In genomic region chr20:57596998-57597939, GRCh38 we compare ENCODE assay signal across 9 cellular contexts. TPM values are rescaled to one million over a fixed set of nuclear protein-coding genes. Genes with fewer than 3 reads are reported as not detected.
DNase-seq lines count a peak whose midpoint lies in the region; ATAC-seq and TF ChIP-seq lines count a peak whose summit lies in the region.
"Had no signal": no experiment of that assay in that cellular context is flagged by ENCODE, and none has a peak within 500 bp of the region (broad histone marks: within the 10 kb centered on the region; RNA-seq: fewer than 3 reads in every experiment).

No MANE protein-coding gene starts in this region.

- no peaks in the 10 kb centered on the region for H4K20me1 ChIP-seq in SK-N-SH (ENCODE audit: insufficient read depth)

- H3K4me1 Mint-ChIP-seq in activated naive CD4-positive, alpha-beta T cell treated with anti-CD3 and anti-CD28 coated beads, Interleukin-2, amount 10 ng/mL, durations not matched to agents 7 days and 5 days: no peaks in the 10 kb centered on the region

- H3K9me3 ChIP-seq in SK-N-SH: no peaks in the 10 kb centered on the region
- H3K9me3 ChIP-seq in psoas muscle: no peaks in the 10 kb centered on the region

- H2AFZ ChIP-seq in SK-N-SH (ENCODE audit: low read depth): 0 out of 2 replicates have a peak overlapping the region, but pooled peaks have one; percentile 56

- no peak overlapping the region for H3K9ac ChIP-seq in SK-N-SH

- peaks cover 81% of the 10 kb centered on the region for H3K27me3 Mint-ChIP-seq in activated naive CD4-positive, alpha-beta T cell treated with anti-CD3 and anti-CD28 coated beads, Interleukin-2, amount 10 ng/mL, durations not matched to agents 7 days and 5 days

- H3K79me2 ChIP-seq in SK-N-SH (ENCODE audit: insufficient read depth): no peaks in the 10 kb centered on the region

- H3K36me3 Mint-ChIP-seq in activated naive CD4-positive, alpha-beta T cell treated with anti-CD3 and anti-CD28 coated beads, Interleukin-2, amount 10 ng/mL, durations not matched to agents 7 days and 5 days: no peaks in the 10 kb centered on the region

- H3K9me2 ChIP-seq in SK-N-SH: no peaks in the 10 kb centered on the region

- 49% methylated on average over 16 of the region's 39 CpGs for WGBS in SK-N-SH (ENCODE audit: low lambda C conversion rate)
- 22 to 29% (median 24%) methylated on average over 29 to 39 of the region's 39 CpGs for WGBS in psoas muscle, 3 donors

- H3K36me3 ChIP-seq in SK-N-SH (replicated peaks in 1 of 2; ENCODE audit: control insufficient read depth in 1 of 2, insufficient read depth in 2 of 2, low read length in 1 of 2) (no peaks in the 10 kb centered on the region), psoas muscle (ENCODE audit: insufficient read depth in 1 of 2, low read depth in 1 of 2) (no peaks in the 10 kb centered on the region)

- H3K4me1 ChIP-seq in SK-N-SH (ENCODE audit: control insufficient read depth in 1 of 2, insufficient read depth in 2 of 2, low read depth in 1 of 2, low read length in 1 of 2): peaks cover 0 to 9% of the 10 kb centered on the region in 2 experiments; a peak in 1 of 4 replicates
- no peaks in the 10 kb centered on the region for H3K4me1 ChIP-seq in psoas muscle

- no peaks in the 10 kb centered on the region for H3K9me3 Mint-ChIP-seq in activated naive CD4-positive, alpha-beta T cell treated with anti-CD3 and anti-CD28 coated beads, Interleukin-2, amount 10 ng/mL, durations not matched to agents 7 days and 5 days

- peaks cover 4% of the 10 kb centered on the region for H3F3A ChIP-seq in SK-N-SH (replicated peaks; ENCODE audit: insufficient read depth)

- peak; percentile 82 for TF ChIP-seq RAD21 in SK-N-SH (IDR thresholded peaks at IDR 0.05; ENCODE audit: low read length)

- no peak for TF ChIP-seq EP300 in SK-N-SH (IDR thresholded peaks at IDR 0.05; ENCODE audit: borderline replicate concordance in 1 of 2, low read depth in 1 of 2, low read length in 1 of 2)

- H3K27ac Mint-ChIP-seq in activated naive CD4-positive, alpha-beta T cell treated with anti-CD3 and anti-CD28 coated beads, Interleukin-2, amount 10 ng/mL, durations not matched to agents 7 days and 5 days: no peak overlapping the region

- H3K27me3 ChIP-seq in SK-N-SH (ENCODE audit: insufficient read depth) (no peaks in the 10 kb centered on the region), psoas muscle (ENCODE audit: insufficient read depth in 3 of 3, low read length in 2 of 3) (peaks cover 0 to 3% (median 0%) of the 10 kb centered on the region in 3 donors)

- H3K27ac ChIP-seq in SK-N-SH (ENCODE audit: low read depth in 2 of 2, low read length in 1 of 2) (no peak overlapping the region), psoas muscle (no peak overlapping the region)

- TF ChIP-seq CTCF in SK-N-SH (IDR thresholded peaks at IDR 0.05): peak; percentile 83
- TF ChIP-seq CTCF in psoas muscle (IDR thresholded peaks at IDR 0.05): peak; percentile 94

- peak overlapping the region; percentile 76 for H3K4me2 ChIP-seq in SK-N-SH

- POLR2A ChIA-PET in SK-N-SH (lab: Yijun Ruan, JAX): no interaction called here

- intact Hi-C loops in Right ventricle myocardium inferior (cut with DNase I): loop anchor here (1.0 to 10.0 kb wide), 4 partner anchors 222 to 612 kb away; no protein-coding TSS in a partner anchor
- intact Hi-C loops in psoas muscle (cut with DNase I): loop anchor here (1.0 to 10.0 kb wide), 3 partner anchors 222 to 614 kb away; no protein-coding TSS in a partner anchor

- CTCF ChIA-PET in SK-N-SH (lab: Yijun Ruan, JAX): interaction anchor here (0.7 to 21.1 kb wide), 42 partner anchors 10 to 1858 kb away, joined by 3 to 403 read pairs (median 6); partner anchors contain the start of genes PMEPA1 and ZBP1
- CTCF ChIA-PET in activated naive CD4-positive, alpha-beta T cell treated with anti-CD3 and anti-CD28 coated beads, Interleukin-2, amount 10 ng/mL, durations not matched to agents 7 days and 5 days (lab: Charles Lee): interaction anchor here (0.6 to 4.2 kb wide), 20 partner anchors 8 to 611 kb away, joined by 3 to 34 read pairs (median 6); partner anchors contain the start of gene ZBP1

- DNase-seq in NCI-H1694 treated with DMSO at 0.1 percent for 48 hours (lab: John Stamatoyannopoulos, UW): peak; percentile 6
- no peak for DNase-seq in NCI-H1694 (lab: John Stamatoyannopoulos, UW)
- DNase-seq in HT-29 (ENCODE audit: low spot score): peak; percentile 73
- DNase-seq in SK-N-SH: peak; percentile 94
- DNase-seq in activated naive CD4-positive, alpha-beta T cell treated with anti-CD3 and anti-CD28 coated beads, Interleukin-2, amount 10 ng/mL, durations not matched to agents 7 days and 5 days: peak; percentile 80
- peak; percentile 89 for DNase-seq in Right ventricle myocardium inferior (ENCODE audit: missing footprints)
- DNase-seq in psoas muscle: peak; percentile 72 to 83

- H3K4me3 Mint-ChIP-seq in activated naive CD4-positive, alpha-beta T cell treated with anti-CD3 and anti-CD28 coated beads, Interleukin-2, amount 10 ng/mL, durations not matched to agents 7 days and 5 days: no peak overlapping the region

- ATAC-seq in Right ventricle myocardium inferior (peak; percentile 82), psoas muscle (peak; percentile 81 to 90 (median 84)), GM21786 (IDR thresholded peaks at IDR 0.05; ENCODE audit: unreplicated experiment) (no peak)

- peak overlapping the region in 1 of 2 experiments; percentile 18; a peak in 1 of 4 replicates for H3K4me3 ChIP-seq in SK-N-SH (ENCODE audit: low read depth in 2 of 2, low read length in 1 of 2)
- no peak overlapping the region for H3K4me3 ChIP-seq in psoas muscle

TF ChIP-seq in SK-N-SH, 30 proteins besides CTCF, POLR2A, EP300 and RAD21:
- TF ChIP-seq, protein P1, sequence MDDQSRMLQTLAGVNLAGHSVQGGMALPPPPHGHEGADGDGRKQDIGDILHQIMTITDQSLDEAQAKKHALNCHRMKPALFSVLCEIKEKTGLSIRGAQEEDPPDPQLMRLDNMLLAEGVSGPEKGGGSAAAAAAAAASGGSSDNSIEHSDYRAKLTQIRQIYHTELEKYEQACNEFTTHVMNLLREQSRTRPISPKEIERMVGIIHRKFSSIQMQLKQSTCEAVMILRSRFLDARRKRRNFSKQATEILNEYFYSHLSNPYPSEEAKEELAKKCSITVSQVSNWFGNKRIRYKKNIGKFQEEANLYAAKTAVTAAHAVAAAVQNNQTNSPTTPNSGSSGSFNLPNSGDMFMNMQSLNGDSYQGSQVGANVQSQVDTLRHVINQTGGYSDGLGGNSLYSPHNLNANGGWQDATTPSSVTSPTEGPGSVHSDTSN (IDR thresholded peaks at IDR 0.05): peak; percentile 42; the same call in 1 of the 2 replicates
- TF ChIP-seq EZH2phosphoT487 (IDR thresholded peaks at IDR 0.05; ENCODE audit: borderline replicate concordance, low read depth) (no peak), TAF1 (IDR thresholded peaks at IDR 0.05; ENCODE audit: borderline replicate concordance, low read depth, low read length) (no peak), TCF12 (IDR thresholded peaks at IDR 0.05) (no peak), RXRA (IDR thresholded peaks at IDR 0.05; ENCODE audit: borderline replicate concordance, low read depth) (no peak), JUND (IDR thresholded peaks at IDR 0.05) (no peak), FOSL2 (IDR thresholded peaks at IDR 0.05; ENCODE audit: borderline replicate concordance, low read depth) (no peak), SMC3 (IDR thresholded peaks at IDR 0.05; ENCODE audit: low read depth, low read length) (peak; percentile 92), NRF1 (IDR thresholded peaks at IDR 0.05; ENCODE audit: low read depth, low read length) (no peak), SIN3A (IDR thresholded peaks at IDR 0.05; ENCODE audit: borderline replicate concordance, low read depth, low read length) (no peak)

RNA-seq across cellular contexts. Expression of gene ZBP1, which starts 23.0 kb away (rescaled TPM):
- 0.70 and 2.0 TPM in 2 replicates for total RNA-seq in HT-29 (2014; rRNA removed; shearing (Covaris generic))
- polyA plus RNA-seq in SK-N-SH (2012; rRNA removed) (not detected in 2 replicates), psoas muscle (under 1 TPM; 0.07 to 0.20 (median 0.17) TPM)
- not detected in 2 replicates for polyA plus RNA-seq in SK-N-SH (2012; cell fraction: cytosol; rRNA removed)
- polyA plus RNA-seq in SK-N-SH (2012; cell fraction: nucleus; rRNA removed): not detected in 2 replicates
- total RNA-seq in Right ventricle myocardium inferior (0.22 TPM), psoas muscle (under 1 TPM in 2 of 4 donors, not detected in 2; 0.24 to 0.50 TPM)

RNA-seq across cellular contexts. Expression of gene PCK1, which starts 36.4 kb away (rescaled TPM):
- total RNA-seq in HT-29 (2014; rRNA removed; shearing (Covaris generic)): 0.94 and 1.9 TPM in 2 replicates
- polyA plus RNA-seq in SK-N-SH (2012; rRNA removed) (not detected in 2 replicates), psoas muscle (under 1 TPM; 0.24 to 0.81 (median 0.53) TPM)
- not detected in 2 replicates for polyA plus RNA-seq in SK-N-SH (2012; cell fraction: cytosol; rRNA removed)
- 0.07 TPM in 1 of 2 replicates, not detected in the other for polyA plus RNA-seq in SK-N-SH (2012; cell fraction: nucleus; rRNA removed)
- total RNA-seq in Right ventricle myocardium inferior (4.4 TPM), psoas muscle (under 1 TPM; 0.26 to 0.63 (median 0.38) TPM)
- total RNA-seq: mononuclear cell had no signal
